In the genomic region with DNA sequence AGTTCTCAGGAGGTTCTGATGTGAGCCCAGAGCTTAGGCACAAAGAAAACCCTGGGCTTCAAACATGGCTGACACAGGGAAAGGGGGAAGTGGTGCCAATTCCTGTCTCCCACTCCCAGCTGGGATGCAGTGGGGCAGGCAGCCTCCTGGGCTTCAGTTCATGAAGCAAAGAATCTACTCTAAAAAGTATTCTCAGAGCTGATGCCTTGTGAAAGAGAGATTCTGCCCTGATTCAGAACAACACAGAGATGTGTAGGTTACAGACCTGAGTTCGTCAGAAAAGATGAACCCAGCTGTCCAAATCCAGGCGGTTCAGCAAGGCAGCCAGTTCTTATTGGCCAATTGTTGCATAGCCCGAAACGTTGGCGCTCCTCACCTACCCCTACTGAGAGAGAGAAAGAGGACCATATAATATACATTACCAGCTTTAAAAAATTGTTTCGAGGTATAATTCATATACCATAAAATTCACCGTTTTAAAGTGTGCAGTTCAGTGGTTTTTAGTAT, we compare ENCODE assay signal across 1 cellular context.
TF ChIP-seq lines count a peak whose summit lies in the region.

No MANE protein-coding gene starts in this region.

TF ChIP-seq in HCT116, 20 proteins besides CTCF, POLR2A, EP300 and RAD21:
- TF ChIP-seq TCF7L2 (IDR thresholded peaks at IDR 0.05; ENCODE audit: borderline replicate concordance, extremely low read depth, insufficient read depth, insufficient read length): no peak
- no peak for TF ChIP-seq POLR2AphosphoS5 (IDR thresholded peaks at IDR 0.05; ENCODE audit: low read depth, low read length)
- TF ChIP-seq SIN3A (IDR thresholded peaks at IDR 0.05; ENCODE audit: low read depth): no peak
- TF ChIP-seq SP1 (IDR thresholded peaks at IDR 0.05; ENCODE audit: low read depth): no peak
- TF ChIP-seq, protein P1, sequence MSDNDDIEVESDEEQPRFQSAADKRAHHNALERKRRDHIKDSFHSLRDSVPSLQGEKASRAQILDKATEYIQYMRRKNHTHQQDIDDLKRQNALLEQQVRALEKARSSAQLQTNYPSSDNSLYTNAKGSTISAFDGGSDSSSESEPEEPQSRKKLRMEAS (IDR thresholded peaks at IDR 0.05): no peak
- TF ChIP-seq, protein P2, sequence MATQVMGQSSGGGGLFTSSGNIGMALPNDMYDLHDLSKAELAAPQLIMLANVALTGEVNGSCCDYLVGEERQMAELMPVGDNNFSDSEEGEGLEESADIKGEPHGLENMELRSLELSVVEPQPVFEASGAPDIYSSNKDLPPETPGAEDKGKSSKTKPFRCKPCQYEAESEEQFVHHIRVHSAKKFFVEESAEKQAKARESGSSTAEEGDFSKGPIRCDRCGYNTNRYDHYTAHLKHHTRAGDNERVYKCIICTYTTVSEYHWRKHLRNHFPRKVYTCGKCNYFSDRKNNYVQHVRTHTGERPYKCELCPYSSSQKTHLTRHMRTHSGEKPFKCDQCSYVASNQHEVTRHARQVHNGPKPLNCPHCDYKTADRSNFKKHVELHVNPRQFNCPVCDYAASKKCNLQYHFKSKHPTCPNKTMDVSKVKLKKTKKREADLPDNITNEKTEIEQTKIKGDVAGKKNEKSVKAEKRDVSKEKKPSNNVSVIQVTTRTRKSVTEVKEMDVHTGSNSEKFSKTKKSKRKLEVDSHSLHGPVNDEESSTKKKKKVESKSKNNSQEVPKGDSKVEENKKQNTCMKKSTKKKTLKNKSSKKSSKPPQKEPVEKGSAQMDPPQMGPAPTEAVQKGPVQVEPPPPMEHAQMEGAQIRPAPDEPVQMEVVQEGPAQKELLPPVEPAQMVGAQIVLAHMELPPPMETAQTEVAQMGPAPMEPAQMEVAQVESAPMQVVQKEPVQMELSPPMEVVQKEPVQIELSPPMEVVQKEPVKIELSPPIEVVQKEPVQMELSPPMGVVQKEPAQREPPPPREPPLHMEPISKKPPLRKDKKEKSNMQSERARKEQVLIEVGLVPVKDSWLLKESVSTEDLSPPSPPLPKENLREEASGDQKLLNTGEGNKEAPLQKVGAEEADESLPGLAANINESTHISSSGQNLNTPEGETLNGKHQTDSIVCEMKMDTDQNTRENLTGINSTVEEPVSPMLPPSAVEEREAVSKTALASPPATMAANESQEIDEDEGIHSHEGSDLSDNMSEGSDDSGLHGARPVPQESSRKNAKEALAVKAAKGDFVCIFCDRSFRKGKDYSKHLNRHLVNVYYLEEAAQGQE (IDR thresholded peaks at IDR 0.05; ENCODE audit: low read depth): no peak
- TF ChIP-seq, protein P3, sequence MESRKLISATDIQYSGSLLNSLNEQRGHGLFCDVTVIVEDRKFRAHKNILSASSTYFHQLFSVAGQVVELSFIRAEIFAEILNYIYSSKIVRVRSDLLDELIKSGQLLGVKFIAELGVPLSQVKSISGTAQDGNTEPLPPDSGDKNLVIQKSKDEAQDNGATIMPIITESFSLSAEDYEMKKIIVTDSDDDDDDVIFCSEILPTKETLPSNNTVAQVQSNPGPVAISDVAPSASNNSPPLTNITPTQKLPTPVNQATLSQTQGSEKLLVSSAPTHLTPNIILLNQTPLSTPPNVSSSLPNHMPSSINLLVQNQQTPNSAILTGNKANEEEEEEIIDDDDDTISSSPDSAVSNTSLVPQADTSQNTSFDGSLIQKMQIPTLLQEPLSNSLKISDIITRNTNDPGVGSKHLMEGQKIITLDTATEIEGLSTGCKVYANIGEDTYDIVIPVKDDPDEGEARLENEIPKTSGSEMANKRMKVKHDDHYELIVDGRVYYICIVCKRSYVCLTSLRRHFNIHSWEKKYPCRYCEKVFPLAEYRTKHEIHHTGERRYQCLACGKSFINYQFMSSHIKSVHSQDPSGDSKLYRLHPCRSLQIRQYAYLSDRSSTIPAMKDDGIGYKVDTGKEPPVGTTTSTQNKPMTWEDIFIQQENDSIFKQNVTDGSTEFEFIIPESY (IDR thresholded peaks at IDR 0.05; ENCODE audit: extremely low read depth, insufficient replicate concordance, low read length): no peak
- TF ChIP-seq EZH2 (IDR thresholded peaks at IDR 0.05): no peak
- no peak for TF ChIP-seq CBX3 (IDR thresholded peaks at IDR 0.05; ENCODE audit: low read depth)
- TF ChIP-seq YY1 (IDR thresholded peaks at IDR 0.05; ENCODE audit: extremely low read depth, insufficient replicate concordance, low read depth, low read length): no peak
- no peak for TF ChIP-seq EGR1 (IDR thresholded peaks at IDR 0.05; ENCODE audit: low read depth)
- no peak for TF ChIP-seq CEBPB (IDR thresholded peaks at IDR 0.05; ENCODE audit: low read depth)
- TF ChIP-seq ZFX (IDR thresholded peaks at IDR 0.05): no peak
- TF ChIP-seq, protein P4, sequence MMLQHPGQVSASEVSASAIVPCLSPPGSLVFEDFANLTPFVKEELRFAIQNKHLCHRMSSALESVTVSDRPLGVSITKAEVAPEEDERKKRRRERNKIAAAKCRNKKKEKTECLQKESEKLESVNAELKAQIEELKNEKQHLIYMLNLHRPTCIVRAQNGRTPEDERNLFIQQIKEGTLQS (IDR thresholded peaks at IDR 0.05): no peak
- TF ChIP-seq FOSL1 (IDR thresholded peaks at IDR 0.05; ENCODE audit: low read depth): no peak
- TF ChIP-seq ZNF274 (IDR thresholded peaks at IDR 0.05; ENCODE audit: low read depth, low read length): no peak
- no peak for TF ChIP-seq ELF1 (IDR thresholded peaks at IDR 0.05; ENCODE audit: borderline replicate concordance, low read depth)
